34 cellular contexts compared by ENCODE assay signal in genomic region chr1:168933143-168933840, GRCh38.
"Had no signal": no experiment of that assay in that cellular context is flagged by ENCODE, and none has a peak within 500 bp of the region (broad histone marks: within the 10 kb centered on the region; RNA-seq: fewer than 3 reads in every experiment).

No MANE protein-coding gene starts in this region.

- H3K4me1 ChIP-seq: adrenal gland, body of pancreas, breast epithelium had no signal

- H3K4me3 ChIP-seq: adrenal gland, body of pancreas, breast epithelium had no signal

- H3K27ac ChIP-seq: adrenal gland, body of pancreas, brain microvascular endothelial cell, breast epithelium, VCaP had no signal

- H3K4me1 Mint-ChIP-seq: activated B cell treated with CpG ODN at 0.5 μM for 24 hours; activated naive CD8-positive, alpha-beta T cell treated with anti-CD3 and anti-CD28 coated beads for 36 hours had no signal

- H3K4me3 Mint-ChIP-seq: activated B cell treated with CpG ODN at 0.5 μM for 24 hours; activated CD4-positive, alpha-beta memory T cell treated with anti-CD3 and anti-CD28 coated beads for 36 hours; activated CD4-positive, alpha-beta T cell treated with anti-CD3 and anti-CD28 coated beads, Interleukin-2, amount 10 ng/mL, durations not matched to agents 24 days and 14 days; activated CD8-positive, alpha-beta T cell treated with anti-CD3 and anti-CD28 coated beads for 36 hours; activated naive CD4-positive, alpha-beta T cell treated with anti-CD3 and anti-CD28 coated beads for 36 hours; activated naive CD8-positive, alpha-beta T cell treated with anti-CD3 and anti-CD28 coated beads for 36 hours; activated T-cell treated with anti-CD3 and anti-CD28 coated beads, Interleukin-2, amount 50 U/mL, for 4 hours; activated T-cell treated with anti-CD3 and anti-CD28 coated beads, Interleukin-2, amount 50 U/mL, for 72 hours; activated T-helper 1 cell treated with anti-CD3 and anti-CD28 coated beads, Interleukin-12 subunit alpha, Interleukin-12 subunit beta, Interleukin-2, Interleukin-4 antibody, amounts not matched to agents 30 ng/mL and 10 ng/mL and 1 ng/mL, durations not matched to agents 14 hours and 24 hours and 36 hours; activated T-helper 17 cell treated with anti-CD3 and anti-CD28 coated beads, Interleukin-2, amount 50 U/mL, for 72 hours; T-helper 1 cell treated with Interleukin-12 subunit alpha and Interleukin-12 subunit beta and Interleukin-4 antibody, amounts not matched to agents 30 μg/mL and 1 μg/mL, for 36 hours; T-helper 2 cell treated with Interferon-gamma antibody and Interleukin-4, amounts not matched to agents 5 μg/mL and 100 μg/mL, for 36 hours had no signal

- H3K27ac Mint-ChIP-seq: activated B cell treated with CpG ODN at 0.5 μM for 24 hours; activated CD4-positive, alpha-beta memory T cell treated with anti-CD3 and anti-CD28 coated beads for 36 hours; activated CD4-positive, alpha-beta T cell treated with anti-CD3 and anti-CD28 coated beads, Interleukin-2, amount 10 ng/mL, durations not matched to agents 24 days and 14 days; activated CD8-positive, alpha-beta T cell treated with anti-CD3 and anti-CD28 coated beads for 36 hours; activated naive CD4-positive, alpha-beta T cell treated with anti-CD3 and anti-CD28 coated beads for 36 hours; activated naive CD4-positive, alpha-beta T cell treated with anti-CD3 and anti-CD28 coated beads, Interleukin-2, amount 50 U/mL, for 72 hours; activated naive CD8-positive, alpha-beta T cell treated with anti-CD3 and anti-CD28 coated beads for 36 hours; activated T-cell treated with anti-CD3 and anti-CD28 coated beads, Interleukin-2, amount 50 U/mL, for 72 hours; activated T-helper 1 cell treated with anti-CD3 and anti-CD28 coated beads, Interleukin-12 subunit alpha, Interleukin-12 subunit beta, Interleukin-2, Interleukin-4 antibody, amounts not matched to agents 30 ng/mL and 10 ng/mL and 1 ng/mL, durations not matched to agents 14 hours and 24 hours and 36 hours; activated T-helper 17 cell treated with anti-CD3 and anti-CD28 coated beads, Interleukin-2, amount 50 U/mL, for 72 hours; T-helper 1 cell treated with Interleukin-12 subunit alpha and Interleukin-12 subunit beta and Interleukin-4 antibody, amounts not matched to agents 30 μg/mL and 1 μg/mL, for 36 hours; T-helper 2 cell treated with Interferon-gamma antibody and Interleukin-4, amounts not matched to agents 5 μg/mL and 100 μg/mL, for 36 hours had no signal

- H3K36me3 ChIP-seq: adrenal gland, brain microvascular endothelial cell, breast epithelium had no signal

- H3K9me3 Mint-ChIP-seq: activated CD4-positive, alpha-beta memory T cell treated with anti-CD3 and anti-CD28 coated beads for 36 hours; activated naive CD4-positive, alpha-beta T cell treated with anti-CD3 and anti-CD28 coated beads for 36 hours; activated T-helper 17 cell treated with anti-CD3 and anti-CD28 coated beads, Interleukin-2, amount 50 U/mL, for 72 hours; T-helper 1 cell treated with Interleukin-12 subunit alpha and Interleukin-12 subunit beta and Interleukin-4 antibody, amounts not matched to agents 30 μg/mL and 1 μg/mL, for 36 hours; T-helper 2 cell treated with Interferon-gamma antibody and Interleukin-4, amounts not matched to agents 5 μg/mL and 100 μg/mL, for 36 hours had no signal

- H3K36me3 Mint-ChIP-seq: activated CD4-positive, alpha-beta memory T cell treated with anti-CD3 and anti-CD28 coated beads for 36 hours; activated naive CD8-positive, alpha-beta T cell treated with anti-CD3 and anti-CD28 coated beads for 36 hours had no signal

- H3K27me3 ChIP-seq: adrenal gland, body of pancreas, brain microvascular endothelial cell, breast epithelium had no signal

- H3K9me3 ChIP-seq: adrenal gland, body of pancreas, breast epithelium had no signal

- DNase-seq: activated B cell treated with CpG ODN at 0.5 μM for 24 hours; activated CD4-positive, alpha-beta memory T cell treated with anti-CD3 and anti-CD28 coated beads for 36 hours; activated CD4-positive, alpha-beta T cell treated with anti-CD3 and anti-CD28 coated beads for 4 hours; activated CD4-positive, alpha-beta T cell treated with anti-CD3 and anti-CD28 coated beads, Interleukin-2, amount 10 ng/mL, durations not matched to agents 24 days and 14 days; activated CD4-positive, alpha-beta T cell treated with anti-CD3 and anti-CD28 coated beads, Interleukin-2, amount 50 U/mL, for 1 hour; activated CD4-positive, alpha-beta T cell treated with anti-CD3 and anti-CD28 coated beads, Interleukin-2, amount 50 U/mL, for 4 hours; activated CD4-positive, CD25-positive, alpha-beta regulatory T cell treated with anti-CD3 and anti-CD28 coated beads, Interleukin-2, amount 50 U/mL, for 72 hours; activated CD8-positive, alpha-beta memory T cell treated with anti-CD3 and anti-CD28 coated beads, Interleukin-2, amount 50 U/mL, for 4 hours; activated CD8-positive, alpha-beta T cell treated with anti-CD3 and anti-CD28 coated beads for 36 hours; activated effector memory CD4-positive, alpha-beta T cell treated with anti-CD3 and anti-CD28 coated beads, Interleukin-2, amount 50 U/mL, for 16 hours; activated gamma-delta T cell treated with Interleukin-2 at 50 U/mL for 16 hours; activated naive CD4-positive, alpha-beta T cell; activated naive CD4-positive, alpha-beta T cell treated with anti-CD3 and anti-CD28 coated beads for 36 hours; activated naive CD4-positive, alpha-beta T cell treated with anti-CD3 and anti-CD28 coated beads, Interleukin-2, amount 50 U/mL, for 16 hours; activated naive CD8-positive, alpha-beta T cell treated with anti-CD3 and anti-CD28 coated beads for 36 hours; activated T-cell treated with anti-CD3 and anti-CD28 coated beads for 4 hours; activated T-cell treated with anti-CD3 and anti-CD28 coated beads, Interleukin-2, amount 50 U/mL, for 1 hour; activated T-cell treated with anti-CD3 and anti-CD28 coated beads, Interleukin-2, amount 50 U/mL, for 4 hours; activated T-cell treated with anti-CD3 and anti-CD28 coated beads, Interleukin-2, amount 50 U/mL, for 72 hours; adrenal gland; amniotic stem cell; aorta; body of pancreas; central memory CD4-positive, alpha-beta T cell; T-helper 2 cell; T-helper 9 cell had no signal
